ENCODE assay signal across 14 cellular contexts in the genomic region with DNA sequence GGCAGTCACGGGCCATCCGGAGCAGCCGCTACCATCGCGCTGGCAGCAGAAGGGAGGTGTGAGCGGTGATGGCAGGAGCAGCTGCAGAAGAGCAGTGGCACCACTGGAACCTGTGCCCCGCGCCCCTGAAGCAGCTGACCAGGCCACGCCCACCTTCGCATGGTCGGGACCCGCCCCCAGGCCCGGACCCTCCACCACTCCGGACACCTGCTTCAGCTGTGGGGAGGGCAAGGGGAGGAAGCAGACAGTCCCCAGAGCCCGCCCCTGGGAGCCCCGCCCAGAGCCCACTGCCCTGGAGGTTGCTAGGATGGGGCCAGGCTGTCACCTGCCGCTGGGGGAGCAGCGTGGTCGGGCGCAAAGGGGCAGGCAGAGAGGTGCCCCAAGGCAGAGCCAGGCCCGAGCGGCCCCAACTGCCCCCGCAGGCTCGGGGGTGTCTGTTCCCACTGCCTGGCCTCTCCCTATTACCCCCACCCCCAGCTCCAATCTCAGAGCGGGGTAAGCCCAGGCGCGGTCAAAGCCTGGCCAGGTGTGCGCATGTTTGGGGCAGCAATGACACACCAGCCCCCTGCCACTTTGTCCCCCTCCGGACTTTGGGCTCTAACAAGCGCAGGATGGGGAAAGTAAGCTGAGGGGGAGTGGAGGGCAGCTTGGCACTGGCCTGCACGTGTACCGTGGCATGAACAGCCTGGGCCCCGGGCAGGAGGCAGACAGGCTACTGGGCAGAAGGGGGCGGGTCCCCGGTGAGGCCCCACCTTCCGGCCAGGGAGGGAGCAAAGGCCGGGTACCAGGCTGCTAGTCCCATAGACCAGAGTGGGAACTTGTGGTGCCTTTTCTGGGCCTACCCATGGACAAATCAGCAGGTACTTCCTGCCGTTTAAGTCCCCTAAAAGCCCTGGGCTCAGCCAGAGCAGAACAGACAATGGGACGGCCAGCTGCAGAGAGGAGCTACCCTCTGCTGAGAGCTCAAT. TPM values are rescaled to one million over a fixed set of nuclear protein-coding genes. Genes with fewer than 3 reads are reported as not detected.
A peak's percentile ranks its signal among the peaks of the same experiment; 100 is the strongest.
DNase-seq lines count a peak whose midpoint lies in the region; ATAC-seq and TF ChIP-seq lines count a peak whose summit lies in the region.
"Had no signal": no experiment of that assay in that cellular context is flagged by ENCODE, and none has a peak within 500 bp of the region (broad histone marks: within the 10 kb centered on the region; RNA-seq: fewer than 3 reads in every experiment).

No MANE protein-coding gene starts in this region.

- ATAC-seq in WTC11 (peak; percentile 96), GM19324 (IDR thresholded peaks at IDR 0.05; ENCODE audit: low FRiP score, unreplicated experiment) (no peak), GM21825 (IDR thresholded peaks at IDR 0.05; ENCODE audit: unreplicated experiment) (no peak)
- no peak for ATAC-seq in activated CD8-positive, alpha-beta T cell treated with anti-CD3 and anti-CD28 coated beads for 36 hours

- no peak overlapping the region for H4K12ac ChIP-seq in trophoblast cell (ENCODE audit: low read depth, low read length)

- no peaks in the 10 kb centered on the region for H3K79me2 ChIP-seq in trophoblast cell (ENCODE audit: control insufficient read depth, insufficient read depth, low read length, poor library complexity)

- H4K8ac ChIP-seq in trophoblast cell (ENCODE audit: low read depth, low read length) = peak overlapping the region; percentile 19

- POLR2A ChIA-PET in WTC11 (lab: Charles Lee) = interaction anchor here (0.5 to 1.5 kb wide), 3 partner anchors 9 to 44 kb away, joined by 3 read pairs; a partner anchor contains a TSS
- POLR2A ChIA-PET in activated CD8-positive, alpha-beta T cell treated with anti-CD3 and anti-CD28 coated beads for 36 hours (lab: Charles Lee) = interaction anchor here (1.4 kb wide), 1 partner anchor 8 kb away, joined by 4 read pairs; a partner anchor contains a TSS

- intact Hi-C loops in activated CD8-positive, alpha-beta T cell treated with anti-CD3 and anti-CD28 coated beads for 36 hours (cut with micrococcal nuclease) = no loop called here

- H2BK5ac ChIP-seq in trophoblast cell (ENCODE audit: low read depth, low read length, poor library complexity) = no peak overlapping the region

- peak overlapping the region in 10 of 11 experiments; percentile 3 to 98 (median 73); a peak in 19 of 22 replicates for H3K27ac ChIP-seq in BLaER1 treated with 17β-estradiol and CSF1 and Interleukin-3, amounts not matched to agents 10 nM and 100 nM
- no peak overlapping the region for H3K27ac ChIP-seq in trophoblast cell (ENCODE audit: low read depth, low read length)
- H3K27ac ChIP-seq: uterus had no signal

- no peaks in the 10 kb centered on the region for H3K27me3 ChIP-seq in BLaER1 treated with 17β-estradiol and CSF1 and Interleukin-3, amounts not matched to agents 10 nM and 100 nM
- no peaks in the 10 kb centered on the region for H3K27me3 ChIP-seq in trophoblast cell (ENCODE audit: insufficient read depth, low read length)
- H3K27me3 ChIP-seq: uterus had no signal

- H3K36me3 Mint-ChIP-seq in WTC11 = peaks cover 12% of the 10 kb centered on the region
- H3K36me3 Mint-ChIP-seq in activated CD8-positive, alpha-beta T cell treated with anti-CD3 and anti-CD28 coated beads for 36 hours (ENCODE audit: low read depth) = peaks cover 12% of the 10 kb centered on the region

- H3K14ac ChIP-seq in trophoblast cell (ENCODE audit: low read length) = no peak overlapping the region

- WGBS in trophoblast cell (ENCODE audit: extremely low coverage, insufficient coverage, insufficient read length) = no CpG with 5 or more reads among the region's 39 CpGs

- peaks cover 42 to 71% (median 59%) of the 10 kb centered on the region in 10 experiments for H3K4me1 ChIP-seq in BLaER1 treated with 17β-estradiol and CSF1 and Interleukin-3, amounts not matched to agents 10 nM and 100 nM
- peaks cover 5 to 8% of the 10 kb centered on the region in 2 experiments for H3K4me1 ChIP-seq in trophoblast cell (ENCODE audit: control insufficient read depth in 1 of 2, insufficient read depth in 2 of 2, low read length in 2 of 2)
- H3K4me1 ChIP-seq: uterus had no signal

- peak overlapping the region; percentile 68 for H3K4me3 Mint-ChIP-seq in WTC11
- no peak overlapping the region for H3K4me3 Mint-ChIP-seq in activated CD8-positive, alpha-beta T cell treated with anti-CD3 and anti-CD28 coated beads for 36 hours
- H3K4me3 Mint-ChIP-seq: activated CD4-positive, alpha-beta memory T cell treated with anti-CD3 and anti-CD28 coated beads for 36 hours; brain had no signal

- TF ChIP-seq CTCF in WTC11 (IDR thresholded peaks at IDR 0.05) = no peak
- no peak for TF ChIP-seq CTCF in activated CD8-positive, alpha-beta T cell treated with anti-CD3 and anti-CD28 coated beads for 36 hours (IDR thresholded peaks at IDR 0.05)

- H3K23ac ChIP-seq in trophoblast cell (ENCODE audit: low read length) = no peak overlapping the region

- no peak overlapping the region for H4K91ac ChIP-seq in trophoblast cell (ENCODE audit: low read depth, low read length)

- no peak overlapping the region for H2BK12ac ChIP-seq in trophoblast cell (ENCODE audit: low read length)

- H2AFZ ChIP-seq in trophoblast cell (ENCODE audit: insufficient read depth, low read length, poor library complexity) = no peak overlapping the region

- H4K20me1 ChIP-seq in BLaER1 treated with 17β-estradiol and CSF1 and Interleukin-3, amounts not matched to agents 10 nM and 100 nM = no peaks in the 10 kb centered on the region

- DNase-seq in WTC11 (ENCODE audit: low spot score) = peak; percentile 96
- no peak for DNase-seq in trophoblast cell
- no peak for DNase-seq in activated CD8-positive, alpha-beta T cell treated with anti-CD3 and anti-CD28 coated beads for 36 hours
- no peak for DNase-seq in C1 segment of cervical spinal cord (lab: John Stamatoyannopoulos, UW)
- DNase-seq: activated CD4-positive, alpha-beta memory T cell treated with anti-CD3 and anti-CD28 coated beads for 36 hours; activated gamma-delta T cell treated with Interleukin-2 at 50 U/mL for 16 hours; DMS79; T1000; uterus had no signal

- no peak overlapping the region for H3K4me3 ChIP-seq in BLaER1 treated with 17β-estradiol and CSF1 and Interleukin-3, amounts not matched to agents 10 nM and 100 nM
- peak overlapping the region; percentile 66 for H3K4me3 ChIP-seq in iPS-18c (ENCODE audit: insufficient read depth, low read depth, low read length)
- peak overlapping the region; percentile 4 for H3K4me3 ChIP-seq in trophoblast cell (ENCODE audit: low read depth, low read length)
- H3K4me3 ChIP-seq: uterus had no signal

- CTCF ChIA-PET in WTC11 (lab: Charles Lee) = interaction anchor here (0.6 to 4.1 kb wide), 5 partner anchors 9 to 415 kb away, joined by 3 to 18 read pairs (median 13); a partner anchor contains a TSS
- CTCF ChIA-PET in activated CD8-positive, alpha-beta T cell treated with anti-CD3 and anti-CD28 coated beads for 36 hours (lab: Charles Lee) = interaction anchor here (1.4 to 2.1 kb wide), 2 partner anchors 10 to 400 kb away, joined by 3 to 4 read pairs; no protein-coding TSS in a partner anchor

- H2BK120ac ChIP-seq in trophoblast cell (ENCODE audit: insufficient read depth, low read length, poor library complexity) = no peak overlapping the region

- no peak overlapping the region for H3K27ac Mint-ChIP-seq in WTC11
- no peak overlapping the region for H3K27ac Mint-ChIP-seq in activated CD8-positive, alpha-beta T cell treated with anti-CD3 and anti-CD28 coated beads for 36 hours
- H3K27ac Mint-ChIP-seq: activated CD4-positive, alpha-beta memory T cell treated with anti-CD3 and anti-CD28 coated beads for 36 hours had no signal

- H3K27me3 Mint-ChIP-seq in WTC11 (ENCODE audit: low read depth) = no peaks in the 10 kb centered on the region
- H3K27me3 Mint-ChIP-seq in activated CD8-positive, alpha-beta T cell treated with anti-CD3 and anti-CD28 coated beads for 36 hours = no peaks in the 10 kb centered on the region
- H3K27me3 Mint-ChIP-seq: activated CD4-positive, alpha-beta memory T cell treated with anti-CD3 and anti-CD28 coated beads for 36 hours; brain had no signal

- H2AK5ac ChIP-seq in trophoblast cell (ENCODE audit: low read length) = no peak overlapping the region

- no peak overlapping the region for H3K4ac ChIP-seq in trophoblast cell (ENCODE audit: low read depth, low read length)

- H3K4me1 Mint-ChIP-seq in WTC11 = peaks cover 7% of the 10 kb centered on the region
- H3K4me1 Mint-ChIP-seq in activated CD8-positive, alpha-beta T cell treated with anti-CD3 and anti-CD28 coated beads for 36 hours (ENCODE audit: low read depth) = peaks cover 2% of the 10 kb centered on the region
- H3K4me1 Mint-ChIP-seq: brain had no signal

- peak overlapping the region; percentile 13 to 70 (median 60); a peak in 17 of 22 replicates for H3K4me2 ChIP-seq in BLaER1 treated with 17β-estradiol and CSF1 and Interleukin-3, amounts not matched to agents 10 nM and 100 nM
- peak overlapping the region; percentile 58 for H3K4me2 ChIP-seq in trophoblast cell (ENCODE audit: low read length)

- H3K36me3 ChIP-seq in BLaER1 treated with 17β-estradiol and CSF1 and Interleukin-3, amounts not matched to agents 10 nM and 100 nM = peaks cover 26 to 79% (median 58%) of the 10 kb centered on the region in 11 experiments
- peaks cover 3% of the 10 kb centered on the region in 2 experiments for H3K36me3 ChIP-seq in trophoblast cell (ENCODE audit: control insufficient read depth in 1 of 2, insufficient read depth in 2 of 2, low read length in 2 of 2)
- H3K36me3 ChIP-seq: uterus had no signal

- H3K9me3 ChIP-seq in BLaER1 treated with 17β-estradiol and CSF1 and Interleukin-3, amounts not matched to agents 10 nM and 100 nM (replicated peaks in 1 of 11) = peaks cover 10 to 33% (median 23%) of the 10 kb centered on the region in 11 experiments; a peak in 20 of 22 replicates
- H3K9me3 ChIP-seq in iPS-18c (ENCODE audit: control insufficient read depth, insufficient read depth, low read length) (no peaks in the 10 kb centered on the region), trophoblast cell (ENCODE audit: insufficient read depth, low read depth, low read length) (peaks cover 2% of the 10 kb centered on the region)
- H3K9me3 ChIP-seq: uterus had no signal

- H3K9ac ChIP-seq in BLaER1 treated with 17β-estradiol and CSF1 and Interleukin-3, amounts not matched to agents 10 nM and 100 nM = peak overlapping the region in 5 of 11 experiments; percentile 9 to 31 (median 26); a peak in 7 of 22 replicates
- H3K9ac ChIP-seq in trophoblast cell (ENCODE audit: low read length) = no peak overlapping the region

- H3K9me3 Mint-ChIP-seq in WTC11 = no peaks in the 10 kb centered on the region
- peaks cover under 1% of the 10 kb centered on the region for H3K9me3 Mint-ChIP-seq in activated CD8-positive, alpha-beta T cell treated with anti-CD3 and anti-CD28 coated beads for 36 hours

- H3K18ac ChIP-seq in trophoblast cell (ENCODE audit: low read length) = no peak overlapping the region

- H3K79me1 ChIP-seq in trophoblast cell (ENCODE audit: low read length) = no peaks in the 10 kb centered on the region

RNA-seq across cellular contexts. Expression of a gene that starts 8.7 kb away (rescaled TPM):
- 92.5 to 101 TPM (median 98.5 TPM) in 3 replicates for total RNA-seq in WTC11 (2021)
- 139 and 144 TPM in 2 replicates for polyA plus RNA-seq in trophoblast cell (2013)
- 100 to 1,000 TPM; 116 to 120 TPM for total RNA-seq in activated CD8-positive, alpha-beta T cell treated with anti-CD3 and anti-CD28 coated beads for 36 hours

RNA-seq across cellular contexts. Expression of a gene that starts 9.0 kb away (rescaled TPM):
- 41.2 to 46.0 TPM (median 43.8 TPM) in 3 replicates for total RNA-seq in WTC11 (2021)
- 46.7 and 46.8 TPM in 2 replicates for polyA plus RNA-seq in trophoblast cell (2013)
- 10 to 100 TPM; 34.0 to 35.0 TPM for total RNA-seq in activated CD8-positive, alpha-beta T cell treated with anti-CD3 and anti-CD28 coated beads for 36 hours

RNA-seq across cellular contexts. Expression of a gene that starts 28.8 kb away (rescaled TPM):
- total RNA-seq in WTC11 (2021) = 131 to 180 TPM (median 133 TPM) in 3 replicates
- 204 and 213 TPM in 2 replicates for polyA plus RNA-seq in trophoblast cell (2013)
- total RNA-seq in activated CD8-positive, alpha-beta T cell treated with anti-CD3 and anti-CD28 coated beads for 36 hours = 100 to 1,000 TPM; 198 to 200 TPM

RNA-seq across cellular contexts. Expression of a gene that starts 28.9 kb away (rescaled TPM):
- total RNA-seq in WTC11 (2021) = 44.3 to 48.8 TPM (median 48.8 TPM) in 3 replicates
- 33.7 and 38.9 TPM in 2 replicates for polyA plus RNA-seq in trophoblast cell (2013)
- total RNA-seq in activated CD8-positive, alpha-beta T cell treated with anti-CD3 and anti-CD28 coated beads for 36 hours = 10 to 100 TPM; 55.9 to 56.1 TPM

RNA-seq across cellular contexts. Expression of a gene that starts 56.1 kb away (rescaled TPM):
- 30.3 to 31.4 TPM (median 31.2 TPM) in 3 replicates for total RNA-seq in WTC11 (2021)
- 7.5 and 7.7 TPM in 2 replicates for polyA plus RNA-seq in trophoblast cell (2013)
- 10 to 100 TPM; 16.2 to 18.4 TPM for total RNA-seq in activated CD8-positive, alpha-beta T cell treated with anti-CD3 and anti-CD28 coated beads for 36 hours

Comparison
In these comparisons a context has a peak if more than half of its experiments do, and no peak if none do; other contexts are left out.
1. H3K4me3 ChIP-seq: peak in iPS-18c (single experiment) and trophoblast cell (single experiment); none in BLaER1 treated with 17β-estradiol and CSF1 and Interleukin-3, amounts not matched to agents 10 nM and 100 nM (0 of 10).